Comparison of ENCODE assay signal across 21 cellular contexts in the genomic region with DNA sequence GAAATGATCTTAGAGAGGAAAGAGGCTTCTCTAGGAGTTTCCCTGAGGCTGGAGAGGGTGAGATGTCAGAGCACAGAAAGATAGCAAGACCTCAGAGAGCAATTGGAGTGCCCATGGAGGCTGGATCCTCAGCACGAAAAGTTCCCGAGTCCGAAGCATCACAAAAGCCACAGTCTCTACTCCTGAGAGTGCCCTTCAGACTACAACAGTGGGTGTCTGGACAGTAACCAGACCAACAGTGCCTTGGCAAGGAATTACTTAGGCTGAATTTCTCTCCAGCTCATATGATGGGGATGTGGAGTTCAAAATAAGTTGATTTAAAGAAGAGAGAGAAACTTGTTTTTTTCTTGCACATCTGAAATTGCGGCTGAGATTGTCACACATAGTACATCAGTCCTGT. TPM values are rescaled to one million over a fixed set of nuclear protein-coding genes. Genes with fewer than 3 reads are reported as not detected.
DNase-seq lines count a peak whose midpoint lies in the region; ATAC-seq and TF ChIP-seq lines count a peak whose summit lies in the region.
"Had no signal": no experiment of that assay in that cellular context is flagged by ENCODE, and none has a peak within 500 bp of the region (broad histone marks: within the 10 kb centered on the region; RNA-seq: fewer than 3 reads in every experiment).

No MANE protein-coding gene starts in this region.

- peaks cover 51% of the 10 kb centered on the region for H3K4me1 Mint-ChIP-seq in T-helper 1 cell treated with Interleukin-12 subunit alpha and Interleukin-12 subunit beta and Interleukin-4 antibody, amounts not matched to agents 30 μg/mL and 1 μg/mL, for 36 hours (ENCODE audit: low read depth)
- H3K4me1 Mint-ChIP-seq in osteocyte (ENCODE audit: unreplicated experiment), result no peaks in the 10 kb centered on the region
- H3K4me1 Mint-ChIP-seq in MCF 10A (ENCODE audit: insufficient read depth, unreplicated experiment), result no peaks in the 10 kb centered on the region

- TF ChIP-seq CTCF in osteocyte (IDR thresholded peaks at IDR 0.05), result no peak
- no peak for TF ChIP-seq CTCF in MCF 10A (IDR thresholded peaks at IDR 0.05; ENCODE audit: unreplicated experiment)

- peaks cover 21% of the 10 kb centered on the region for H3K4me1 ChIP-seq in muscle layer of colon (ENCODE audit: insufficient read depth, low read length)

- ATAC-seq in left cardiac atrium, result peak; percentile 50 to 80
- ATAC-seq in GM18517 (IDR thresholded peaks at IDR 0.05; ENCODE audit: unreplicated experiment), result no peak
- no peak for ATAC-seq in HG02642 (IDR thresholded peaks at IDR 0.05; ENCODE audit: poor library complexity, unreplicated experiment)
- ATAC-seq: SK-N-SH treated with all-trans-retinoic acid at 6 μM for 48 hours had no signal

- intact Hi-C loops in left cardiac atrium (cut with DNase I) (no loop called here), MCF 10A (cut with micrococcal nuclease) (no loop called here)

- peaks cover 4% of the 10 kb centered on the region for H3K9me3 Mint-ChIP-seq in T-helper 1 cell treated with Interleukin-12 subunit alpha and Interleukin-12 subunit beta and Interleukin-4 antibody, amounts not matched to agents 30 μg/mL and 1 μg/mL, for 36 hours
- H3K9me3 Mint-ChIP-seq in osteocyte (ENCODE audit: unreplicated experiment), result no peaks in the 10 kb centered on the region
- no peaks in the 10 kb centered on the region for H3K9me3 Mint-ChIP-seq in MCF 10A (ENCODE audit: unreplicated experiment)
- H3K9me3 Mint-ChIP-seq: HFFc6 had no signal

- BruUV-seq in MCF 10A (replicated peaks; lab: Mats Ljungman, UMichigan), result no TSS peak

- no peak overlapping the region for H3K9ac ChIP-seq in muscle layer of colon (ENCODE audit: low read length)

- peak overlapping the region; percentile 73 for H3K27ac ChIP-seq in muscle layer of colon (ENCODE audit: low read depth, low read length)
- H3K27ac ChIP-seq: 22Rv1 had no signal

- H3K4me3 ChIP-seq in muscle layer of colon (ENCODE audit: low read depth in 1 of 2, low read length in 2 of 2), result no peak overlapping the region
- H3K4me3 ChIP-seq: MG63 had no signal

- CTCF ChIA-PET in MCF 10A (lab: Yijun Ruan, JAX), result interaction anchor here (0.8 kb wide), 1 partner anchor 16 kb away, joined by 3 read pairs; no protein-coding TSS in a partner anchor

- H3K36me3 Mint-ChIP-seq in T-helper 1 cell treated with Interleukin-12 subunit alpha and Interleukin-12 subunit beta and Interleukin-4 antibody, amounts not matched to agents 30 μg/mL and 1 μg/mL, for 36 hours (ENCODE audit: low read depth), result peaks cover 46% of the 10 kb centered on the region
- H3K36me3 Mint-ChIP-seq in osteocyte (ENCODE audit: unreplicated experiment), result no peaks in the 10 kb centered on the region
- no peaks in the 10 kb centered on the region for H3K36me3 Mint-ChIP-seq in MCF 10A (ENCODE audit: insufficient read depth, unreplicated experiment)

- H3K27me3 Mint-ChIP-seq in T-helper 1 cell treated with Interleukin-12 subunit alpha and Interleukin-12 subunit beta and Interleukin-4 antibody, amounts not matched to agents 30 μg/mL and 1 μg/mL, for 36 hours (ENCODE audit: low read depth), result no peaks in the 10 kb centered on the region
- H3K27me3 Mint-ChIP-seq in osteocyte (ENCODE audit: unreplicated experiment) (peaks cover 38% of the 10 kb centered on the region), MCF 10A (ENCODE audit: insufficient read depth, unreplicated experiment) (peaks cover 68% of the 10 kb centered on the region)

- no peak overlapping the region for H3K4me3 Mint-ChIP-seq in T-helper 1 cell treated with Interleukin-12 subunit alpha and Interleukin-12 subunit beta and Interleukin-4 antibody, amounts not matched to agents 30 μg/mL and 1 μg/mL, for 36 hours
- H3K4me3 Mint-ChIP-seq in osteocyte (ENCODE audit: unreplicated experiment) (no peak overlapping the region), MCF 10A (ENCODE audit: unreplicated experiment) (no peak overlapping the region)
- H3K4me3 Mint-ChIP-seq: CD4-positive, alpha-beta memory T cell; HFFc6 had no signal

- no peaks in the 10 kb centered on the region for H3K36me3 ChIP-seq in muscle layer of colon (ENCODE audit: insufficient read depth, low read length)
- H3K36me3 ChIP-seq: MG63 had no signal

- peak overlapping the region; percentile 31 for H3K27ac Mint-ChIP-seq in T-helper 1 cell treated with Interleukin-12 subunit alpha and Interleukin-12 subunit beta and Interleukin-4 antibody, amounts not matched to agents 30 μg/mL and 1 μg/mL, for 36 hours
- H3K27ac Mint-ChIP-seq in osteocyte (ENCODE audit: unreplicated experiment) (no peak overlapping the region), MCF 10A (ENCODE audit: low read depth, unreplicated experiment) (no peak overlapping the region)
- H3K27ac Mint-ChIP-seq: HFFc6 had no signal

- H3K9me3 ChIP-seq in muscle layer of colon (ENCODE audit: low read length), result no peaks in the 10 kb centered on the region
- H3K9me3 ChIP-seq: MG63 had no signal

- no peak for DNase-seq in T-helper 1 cell
- no peak for DNase-seq in left cardiac atrium
- no peak for DNase-seq in osteocyte (ENCODE audit: extremely low spot score, unreplicated experiment)
- no peak for DNase-seq in MCF 10A (ENCODE audit: unreplicated experiment)
- DNase-seq: Calu3; CD4-positive, alpha-beta memory T cell; H7; HFFc6; MG63; NCI-H1048; NCI-H1436; NCI-H1930; NCI-H226; NCI-H524; SIG-M5 had no signal

- POLR2A ChIA-PET in MCF 10A (lab: Yijun Ruan, JAX), result no interaction called here

- no peaks in the 10 kb centered on the region for H3K27me3 ChIP-seq in muscle layer of colon (ENCODE audit: control insufficient read depth in 1 of 2, insufficient read depth in 2 of 2, low read length in 2 of 2)
- H3K27me3 ChIP-seq: MG63 had no signal

RNA-seq across cellular contexts. Expression of a gene that starts 31.9 kb away (rescaled TPM):
- total RNA-seq in left cardiac atrium (100 to 1,000 TPM in 1 of 2 donors, 10 to 100 TPM in 1; 99.6 to 123 TPM), osteocyte (116 and 117 TPM in 2 replicates), MCF 10A (2022) (202 and 255 TPM in 2 replicates)

RNA-seq across cellular contexts. Expression of a gene that starts 52.5 kb away (rescaled TPM):
- total RNA-seq in left cardiac atrium (10 to 100 TPM; 53.3 to 64.2 TPM), osteocyte (135 TPM in 2 replicates), MCF 10A (2022) (159 and 180 TPM in 2 replicates)

Comparison
In these comparisons a context has a peak if more than half of its experiments do, and no peak if none do; other contexts are left out.
1. ATAC-seq: peak in left cardiac atrium (2 of 2); none in GM18517 (single experiment) and HG02642 (single experiment).